1 cellular context compared by ENCODE assay signal in the genomic region with DNA sequence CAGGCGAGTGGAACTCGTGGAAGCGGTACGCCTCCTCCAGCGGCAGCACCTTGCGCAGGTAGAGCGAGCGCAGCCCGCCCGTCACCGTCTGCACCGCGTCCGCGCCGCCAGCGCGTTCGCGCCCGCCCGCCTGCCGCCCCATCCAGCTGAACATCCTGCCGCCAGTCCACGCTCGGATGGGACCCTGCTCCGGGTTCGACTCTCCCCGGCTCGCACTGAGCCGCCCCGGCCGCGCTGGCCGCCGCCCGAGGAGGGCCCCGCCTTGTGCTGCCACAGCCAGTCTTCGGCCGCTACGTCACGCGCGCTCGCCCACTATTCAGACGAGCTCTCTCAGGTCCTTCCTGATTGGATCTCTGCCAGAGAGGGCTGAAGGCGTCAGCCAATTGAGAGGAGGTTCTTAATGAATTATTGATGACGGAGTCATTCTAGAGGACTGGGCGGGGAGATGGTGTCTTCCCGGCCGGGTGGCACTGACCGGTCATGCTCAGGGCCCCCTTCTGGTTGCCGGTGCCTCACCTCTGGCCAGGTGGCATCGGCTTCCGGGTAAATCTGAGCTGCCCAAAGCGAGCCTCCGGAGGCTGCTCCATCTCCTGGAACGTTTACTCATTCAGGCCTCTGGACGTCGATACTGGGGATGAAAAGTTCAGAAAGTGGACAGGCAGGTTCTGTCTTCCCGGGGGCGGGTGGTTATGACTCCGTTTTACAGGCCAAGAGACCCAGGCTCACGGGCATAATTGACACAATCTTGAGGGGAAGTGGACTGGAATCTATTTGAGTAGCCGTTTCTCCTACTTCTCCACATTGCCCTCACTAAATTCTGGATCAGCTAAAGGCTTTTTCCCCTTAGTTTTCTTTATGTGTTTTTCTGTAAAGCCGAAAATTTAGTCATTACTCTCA.
A peak's percentile ranks its signal among the peaks of the same experiment; 100 is the strongest.
TF ChIP-seq lines count a peak whose summit lies in the region.

A gene (minus strand): TSS at position 217 of the 897 bp plus-strand sequence. CDS start 63 bp downstream, at position 154.

TF ChIP-seq in HepG2, 621 proteins besides CTCF, POLR2A, EP300 and RAD21 (continued from another document and continues in another):
- TF ChIP-seq, protein P1, sequence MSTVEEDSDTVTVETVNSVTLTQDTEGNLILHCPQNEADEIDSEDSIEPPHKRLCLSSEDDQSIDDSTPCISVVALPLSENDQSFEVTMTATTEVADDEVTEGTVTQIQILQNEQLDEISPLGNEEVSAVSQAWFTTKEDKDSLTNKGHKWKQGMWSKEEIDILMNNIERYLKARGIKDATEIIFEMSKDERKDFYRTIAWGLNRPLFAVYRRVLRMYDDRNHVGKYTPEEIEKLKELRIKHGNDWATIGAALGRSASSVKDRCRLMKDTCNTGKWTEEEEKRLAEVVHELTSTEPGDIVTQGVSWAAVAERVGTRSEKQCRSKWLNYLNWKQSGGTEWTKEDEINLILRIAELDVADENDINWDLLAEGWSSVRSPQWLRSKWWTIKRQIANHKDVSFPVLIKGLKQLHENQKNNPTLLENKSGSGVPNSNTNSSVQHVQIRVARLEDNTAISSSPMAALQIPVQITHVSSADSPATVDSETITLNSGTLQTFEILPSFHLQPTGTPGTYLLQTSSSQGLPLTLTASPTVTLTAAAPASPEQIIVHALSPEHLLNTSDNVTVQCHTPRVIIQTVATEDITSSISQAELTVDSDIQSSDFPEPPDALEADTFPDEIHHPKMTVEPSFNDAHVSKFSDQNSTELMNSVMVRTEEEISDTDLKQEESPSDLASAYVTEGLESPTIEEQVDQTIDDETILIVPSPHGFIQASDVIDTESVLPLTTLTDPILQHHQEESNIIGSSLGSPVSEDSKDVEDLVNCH (CRISPR knock-in tag; IDR thresholded peaks at IDR 0.05), result 0 out of 2 replicates have a peak, but pooled peaks have one; percentile 49
- TF ChIP-seq AGO1 (IDR thresholded peaks at IDR 0.05; ENCODE audit: low read depth, low read length, poor library complexity, severe bottlenecking) (no peak), NR2F2 (IDR thresholded peaks at IDR 0.05; ENCODE audit: borderline replicate concordance, low read depth) (no peak), MXD4 (CRISPR knock-in tag; IDR thresholded peaks at IDR 0.05) (peak; percentile 44; the same call in 1 of the 2 replicates), CBX2 (IDR thresholded peaks at IDR 0.05; ENCODE audit: low read depth, low read length) (no peak), CBX2 (CRISPR knock-in tag; IDR thresholded peaks at IDR 0.05; ENCODE audit: low read depth) (no peak), U2AF1 (optimal IDR thresholded peaks at IDR 0.05; ENCODE audit: low read depth, low read length) (no peak), ZNF749 (CRISPR knock-in tag; IDR thresholded peaks at IDR 0.05; ENCODE audit: borderline replicate concordance) (no peak), ZNF333 (CRISPR knock-in tag; IDR thresholded peaks at IDR 0.05; ENCODE audit: borderline replicate concordance) (no peak; the same call in 1 of the 2 replicates), FOXA3 (CRISPR knock-in tag; IDR thresholded peaks at IDR 0.05) (peak; percentile 23; the same call in 1 of the 2 replicates), ZNF720 (CRISPR knock-in tag; IDR thresholded peaks at IDR 0.05) (no peak), SKI (IDR thresholded peaks at IDR 0.05; ENCODE audit: partially characterized antibody) (no peak), PHF21A (CRISPR knock-in tag; IDR thresholded peaks at IDR 0.05) (peak; percentile 98), SP140L (CRISPR knock-in tag; IDR thresholded peaks at IDR 0.05; ENCODE audit: borderline replicate concordance) (no peak), MEIS1 (CRISPR knock-in tag; IDR thresholded peaks at IDR 0.05; ENCODE audit: borderline replicate concordance) (peak; percentile 66), ZNF160 (CRISPR knock-in tag; IDR thresholded peaks at IDR 0.05) (no peak), RBFOX2 (IDR thresholded peaks at IDR 0.05; ENCODE audit: low read depth, low read length) (peak; percentile 78), FOXC1 (CRISPR knock-in tag; IDR thresholded peaks at IDR 0.05; ENCODE audit: borderline replicate concordance) (no peak), ZNF549 (CRISPR knock-in tag; IDR thresholded peaks at IDR 0.05) (no peak), ZNF776 (CRISPR knock-in tag; IDR thresholded peaks at IDR 0.05) (peak; percentile 97), KLF9 (CRISPR knock-in tag; IDR thresholded peaks at IDR 0.05; ENCODE audit: low read depth) (no peak), SALL2 (CRISPR knock-in tag; IDR thresholded peaks at IDR 0.05) (peak; percentile 37; the same call in 1 of the 2 replicates), GABPA (IDR thresholded peaks at IDR 0.05; ENCODE audit: low read depth, low read length) (no peak; the same call in 1 of the 2 replicates), GABPA (CRISPR knock-in tag; IDR thresholded peaks at IDR 0.05; ENCODE audit: low read depth) (peak; percentile 64), DNMT1 (CRISPR knock-in tag; IDR thresholded peaks at IDR 0.05) (no peak; the same call in 1 of the 2 replicates), ZNF205 (CRISPR knock-in tag; IDR thresholded peaks at IDR 0.05) (peak; percentile 31; the same call in 1 of the 2 replicates), TBX3 (IDR thresholded peaks at IDR 0.05; ENCODE audit: borderline replicate concordance) (no peak), ZNF615 (CRISPR knock-in tag; IDR thresholded peaks at IDR 0.05; ENCODE audit: borderline replicate concordance) (no peak), TCF7L2 (IDR thresholded peaks at IDR 0.05; ENCODE audit: low read depth, low read length) (no peak), MXI1 (IDR thresholded peaks at IDR 0.05; ENCODE audit: borderline replicate concordance, low read depth, low read length) (peak; percentile 59; the same call in 1 of the 3 replicates), NR2F6 (IDR thresholded peaks at IDR 0.05) (no peak), NR2F6 (CRISPR knock-in tag; IDR thresholded peaks at IDR 0.05) (no peak), ZNF432 (CRISPR knock-in tag; IDR thresholded peaks at IDR 0.05; ENCODE audit: borderline replicate concordance) (no peak), ZNF225 (CRISPR knock-in tag; IDR thresholded peaks at IDR 0.05) (no peak), HNRNPLL (IDR thresholded peaks at IDR 0.05; ENCODE audit: low read depth, low read length, poor library complexity, severe bottlenecking) (peak; percentile 91), ZNF343 (CRISPR knock-in tag; IDR thresholded peaks at IDR 0.05) (0 out of 2 replicates have a peak, but pooled peaks have one; percentile 28), ZFX (CRISPR knock-in tag; IDR thresholded peaks at IDR 0.05; ENCODE audit: low read depth) (peak; percentile 70), RFXANK (CRISPR knock-in tag; IDR thresholded peaks at IDR 0.05) (peak; percentile 79; the same call in 1 of the 2 replicates), ZNF841 (CRISPR knock-in tag; IDR thresholded peaks at IDR 0.05; ENCODE audit: borderline replicate concordance) (no peak), ZNF350 (CRISPR knock-in tag; IDR thresholded peaks at IDR 0.05; ENCODE audit: borderline replicate concordance, low read depth) (peak; percentile 53; the same call in 1 of the 2 replicates), ZNF564 (CRISPR knock-in tag; IDR thresholded peaks at IDR 0.05) (no peak), ZBTB20 (CRISPR knock-in tag; IDR thresholded peaks at IDR 0.05; ENCODE audit: borderline replicate concordance, low read depth) (no peak)
- TF ChIP-seq, protein P2, sequence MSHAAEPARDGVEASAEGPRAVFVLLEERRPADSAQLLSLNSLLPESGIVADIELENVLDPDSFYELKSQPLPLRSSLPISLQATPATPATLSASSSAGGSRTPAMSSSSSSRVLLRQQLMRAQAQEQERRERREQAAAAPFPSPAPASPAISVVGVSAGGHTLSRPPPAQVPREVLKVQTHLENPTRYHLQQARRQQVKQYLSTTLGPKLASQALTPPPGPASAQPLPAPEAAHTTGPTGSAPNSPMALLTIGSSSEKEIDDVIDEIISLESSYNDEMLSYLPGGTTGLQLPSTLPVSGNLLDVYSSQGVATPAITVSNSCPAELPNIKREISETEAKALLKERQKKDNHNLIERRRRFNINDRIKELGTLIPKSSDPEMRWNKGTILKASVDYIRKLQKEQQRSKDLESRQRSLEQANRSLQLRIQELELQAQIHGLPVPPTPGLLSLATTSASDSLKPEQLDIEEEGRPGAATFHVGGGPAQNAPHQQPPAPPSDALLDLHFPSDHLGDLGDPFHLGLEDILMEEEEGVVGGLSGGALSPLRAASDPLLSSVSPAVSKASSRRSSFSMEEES (CRISPR knock-in tag; IDR thresholded peaks at IDR 0.05), result peak; percentile 26; the same call in 1 of the 2 replicates
- TF ChIP-seq, protein P3, sequence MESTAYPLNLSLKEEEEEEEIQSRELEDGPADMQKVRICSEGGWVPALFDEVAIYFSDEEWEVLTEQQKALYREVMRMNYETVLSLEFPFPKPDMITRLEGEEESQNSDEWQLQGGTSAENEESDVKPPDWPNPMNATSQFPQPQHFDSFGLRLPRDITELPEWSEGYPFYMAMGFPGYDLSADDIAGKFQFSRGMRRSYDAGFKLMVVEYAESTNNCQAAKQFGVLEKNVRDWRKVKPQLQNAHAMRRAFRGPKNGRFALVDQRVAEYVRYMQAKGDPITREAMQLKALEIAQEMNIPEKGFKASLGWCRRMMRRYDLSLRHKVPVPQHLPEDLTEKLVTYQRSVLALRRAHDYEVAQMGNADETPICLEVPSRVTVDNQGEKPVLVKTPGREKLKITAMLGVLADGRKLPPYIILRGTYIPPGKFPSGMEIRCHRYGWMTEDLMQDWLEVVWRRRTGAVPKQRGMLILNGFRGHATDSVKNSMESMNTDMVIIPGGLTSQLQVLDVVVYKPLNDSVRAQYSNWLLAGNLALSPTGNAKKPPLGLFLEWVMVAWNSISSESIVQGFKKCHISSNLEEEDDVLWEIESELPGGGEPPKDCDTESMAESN (CRISPR knock-in tag; conservative IDR thresholded peaks at IDR 0.05), result no peak; the same call in 1 of the 2 replicates
- TF ChIP-seq, protein P4, sequence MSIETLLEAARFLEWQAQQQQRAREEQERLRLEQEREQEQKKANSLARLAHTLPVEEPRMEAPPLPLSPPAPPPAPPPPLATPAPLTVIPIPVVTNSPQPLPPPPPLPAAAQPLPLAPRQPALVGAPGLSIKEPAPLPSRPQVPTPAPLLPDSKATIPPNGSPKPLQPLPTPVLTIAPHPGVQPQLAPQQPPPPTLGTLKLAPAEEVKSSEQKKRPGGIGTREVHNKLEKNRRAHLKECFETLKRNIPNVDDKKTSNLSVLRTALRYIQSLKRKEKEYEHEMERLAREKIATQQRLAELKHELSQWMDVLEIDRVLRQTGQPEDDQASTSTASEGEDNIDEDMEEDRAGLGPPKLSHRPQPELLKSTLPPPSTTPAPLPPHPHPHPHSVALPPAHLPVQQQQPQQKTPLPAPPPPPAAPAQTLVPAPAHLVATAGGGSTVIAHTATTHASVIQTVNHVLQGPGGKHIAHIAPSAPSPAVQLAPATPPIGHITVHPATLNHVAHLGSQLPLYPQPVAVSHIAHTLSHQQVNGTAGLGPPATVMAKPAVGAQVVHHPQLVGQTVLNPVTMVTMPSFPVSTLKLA (IDR thresholded peaks at IDR 0.05), result no peak
- TF ChIP-seq, protein P5, sequence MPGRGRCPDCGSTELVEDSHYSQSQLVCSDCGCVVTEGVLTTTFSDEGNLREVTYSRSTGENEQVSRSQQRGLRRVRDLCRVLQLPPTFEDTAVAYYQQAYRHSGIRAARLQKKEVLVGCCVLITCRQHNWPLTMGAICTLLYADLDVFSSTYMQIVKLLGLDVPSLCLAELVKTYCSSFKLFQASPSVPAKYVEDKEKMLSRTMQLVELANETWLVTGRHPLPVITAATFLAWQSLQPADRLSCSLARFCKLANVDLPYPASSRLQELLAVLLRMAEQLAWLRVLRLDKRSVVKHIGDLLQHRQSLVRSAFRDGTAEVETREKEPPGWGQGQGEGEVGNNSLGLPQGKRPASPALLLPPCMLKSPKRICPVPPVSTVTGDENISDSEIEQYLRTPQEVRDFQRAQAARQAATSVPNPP (CRISPR knock-in tag; IDR thresholded peaks at IDR 0.05), result no peak
- TF ChIP-seq, protein P6, sequence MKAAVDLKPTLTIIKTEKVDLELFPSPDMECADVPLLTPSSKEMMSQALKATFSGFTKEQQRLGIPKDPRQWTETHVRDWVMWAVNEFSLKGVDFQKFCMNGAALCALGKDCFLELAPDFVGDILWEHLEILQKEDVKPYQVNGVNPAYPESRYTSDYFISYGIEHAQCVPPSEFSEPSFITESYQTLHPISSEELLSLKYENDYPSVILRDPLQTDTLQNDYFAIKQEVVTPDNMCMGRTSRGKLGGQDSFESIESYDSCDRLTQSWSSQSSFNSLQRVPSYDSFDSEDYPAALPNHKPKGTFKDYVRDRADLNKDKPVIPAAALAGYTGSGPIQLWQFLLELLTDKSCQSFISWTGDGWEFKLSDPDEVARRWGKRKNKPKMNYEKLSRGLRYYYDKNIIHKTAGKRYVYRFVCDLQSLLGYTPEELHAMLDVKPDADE (CRISPR knock-in tag; IDR thresholded peaks at IDR 0.05), result no peak
- TF ChIP-seq, protein P7, sequence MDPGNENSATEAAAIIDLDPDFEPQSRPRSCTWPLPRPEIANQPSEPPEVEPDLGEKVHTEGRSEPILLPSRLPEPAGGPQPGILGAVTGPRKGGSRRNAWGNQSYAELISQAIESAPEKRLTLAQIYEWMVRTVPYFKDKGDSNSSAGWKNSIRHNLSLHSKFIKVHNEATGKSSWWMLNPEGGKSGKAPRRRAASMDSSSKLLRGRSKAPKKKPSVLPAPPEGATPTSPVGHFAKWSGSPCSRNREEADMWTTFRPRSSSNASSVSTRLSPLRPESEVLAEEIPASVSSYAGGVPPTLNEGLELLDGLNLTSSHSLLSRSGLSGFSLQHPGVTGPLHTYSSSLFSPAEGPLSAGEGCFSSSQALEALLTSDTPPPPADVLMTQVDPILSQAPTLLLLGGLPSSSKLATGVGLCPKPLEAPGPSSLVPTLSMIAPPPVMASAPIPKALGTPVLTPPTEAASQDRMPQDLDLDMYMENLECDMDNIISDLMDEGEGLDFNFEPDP (CRISPR knock-in tag; conservative IDR thresholded peaks at IDR 0.05), result no peak
- TF ChIP-seq, protein P8, sequence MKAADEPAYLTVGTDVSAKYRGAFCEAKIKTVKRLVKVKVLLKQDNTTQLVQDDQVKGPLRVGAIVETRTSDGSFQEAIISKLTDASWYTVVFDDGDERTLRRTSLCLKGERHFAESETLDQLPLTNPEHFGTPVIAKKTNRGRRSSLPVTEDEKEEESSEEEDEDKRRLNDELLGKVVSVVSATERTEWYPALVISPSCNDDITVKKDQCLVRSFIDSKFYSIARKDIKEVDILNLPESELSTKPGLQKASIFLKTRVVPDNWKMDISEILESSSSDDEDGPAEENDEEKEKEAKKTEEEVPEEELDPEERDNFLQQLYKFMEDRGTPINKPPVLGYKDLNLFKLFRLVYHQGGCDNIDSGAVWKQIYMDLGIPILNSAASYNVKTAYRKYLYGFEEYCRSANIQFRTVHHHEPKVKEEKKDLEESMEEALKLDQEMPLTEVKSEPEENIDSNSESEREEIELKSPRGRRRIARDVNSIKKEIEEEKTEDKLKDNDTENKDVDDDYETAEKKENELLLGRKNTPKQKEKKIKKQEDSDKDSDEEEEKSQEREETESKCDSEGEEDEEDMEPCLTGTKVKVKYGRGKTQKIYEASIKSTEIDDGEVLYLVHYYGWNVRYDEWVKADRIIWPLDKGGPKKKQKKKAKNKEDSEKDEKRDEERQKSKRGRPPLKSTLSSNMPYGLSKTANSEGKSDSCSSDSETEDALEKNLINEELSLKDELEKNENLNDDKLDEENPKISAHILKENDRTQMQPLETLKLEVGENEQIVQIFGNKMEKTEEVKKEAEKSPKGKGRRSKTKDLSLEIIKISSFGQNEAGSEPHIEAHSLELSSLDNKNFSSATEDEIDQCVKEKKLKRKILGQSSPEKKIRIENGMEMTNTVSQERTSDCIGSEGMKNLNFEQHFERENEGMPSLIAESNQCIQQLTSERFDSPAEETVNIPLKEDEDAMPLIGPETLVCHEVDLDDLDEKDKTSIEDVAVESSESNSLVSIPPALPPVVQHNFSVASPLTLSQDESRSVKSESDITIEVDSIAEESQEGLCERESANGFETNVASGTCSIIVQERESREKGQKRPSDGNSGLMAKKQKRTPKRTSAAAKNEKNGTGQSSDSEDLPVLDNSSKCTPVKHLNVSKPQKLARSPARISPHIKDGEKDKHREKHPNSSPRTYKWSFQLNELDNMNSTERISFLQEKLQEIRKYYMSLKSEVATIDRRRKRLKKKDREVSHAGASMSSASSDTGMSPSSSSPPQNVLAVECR (CRISPR knock-in tag; IDR thresholded peaks at IDR 0.05; ENCODE audit: borderline replicate concordance), result peak; percentile 86
